1 cellular context compared by ENCODE assay signal in genomic region chr4:88814043-88814617, GRCh38.
TF ChIP-seq lines count a peak whose summit lies in the region.

No MANE protein-coding gene starts in this region.

TF ChIP-seq in WTC11, 78 proteins besides CTCF, POLR2A, EP300 and RAD21 (continued from another document):
- TF ChIP-seq, protein P1, sequence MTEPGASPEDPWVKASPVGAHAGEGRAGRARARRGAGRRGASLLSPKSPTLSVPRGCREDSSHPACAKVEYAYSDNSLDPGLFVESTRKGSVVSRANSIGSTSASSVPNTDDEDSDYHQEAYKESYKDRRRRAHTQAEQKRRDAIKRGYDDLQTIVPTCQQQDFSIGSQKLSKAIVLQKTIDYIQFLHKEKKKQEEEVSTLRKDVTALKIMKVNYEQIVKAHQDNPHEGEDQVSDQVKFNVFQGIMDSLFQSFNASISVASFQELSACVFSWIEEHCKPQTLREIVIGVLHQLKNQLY (CRISPR knock-in tag; IDR thresholded peaks at IDR 0.05): no peak
- TF ChIP-seq PRRX2 (CRISPR knock-in tag; IDR thresholded peaks at IDR 0.05) (no peak), ZNF232 (CRISPR knock-in tag; IDR thresholded peaks at IDR 0.05) (no peak), FOXK1 (CRISPR knock-in tag; IDR thresholded peaks at IDR 0.05) (no peak), ZNF138 (CRISPR knock-in tag; conservative IDR thresholded peaks at IDR 0.05) (no peak), ELF4 (CRISPR knock-in tag; IDR thresholded peaks at IDR 0.05; ENCODE audit: low read depth) (no peak)
- TF ChIP-seq, protein P2, sequence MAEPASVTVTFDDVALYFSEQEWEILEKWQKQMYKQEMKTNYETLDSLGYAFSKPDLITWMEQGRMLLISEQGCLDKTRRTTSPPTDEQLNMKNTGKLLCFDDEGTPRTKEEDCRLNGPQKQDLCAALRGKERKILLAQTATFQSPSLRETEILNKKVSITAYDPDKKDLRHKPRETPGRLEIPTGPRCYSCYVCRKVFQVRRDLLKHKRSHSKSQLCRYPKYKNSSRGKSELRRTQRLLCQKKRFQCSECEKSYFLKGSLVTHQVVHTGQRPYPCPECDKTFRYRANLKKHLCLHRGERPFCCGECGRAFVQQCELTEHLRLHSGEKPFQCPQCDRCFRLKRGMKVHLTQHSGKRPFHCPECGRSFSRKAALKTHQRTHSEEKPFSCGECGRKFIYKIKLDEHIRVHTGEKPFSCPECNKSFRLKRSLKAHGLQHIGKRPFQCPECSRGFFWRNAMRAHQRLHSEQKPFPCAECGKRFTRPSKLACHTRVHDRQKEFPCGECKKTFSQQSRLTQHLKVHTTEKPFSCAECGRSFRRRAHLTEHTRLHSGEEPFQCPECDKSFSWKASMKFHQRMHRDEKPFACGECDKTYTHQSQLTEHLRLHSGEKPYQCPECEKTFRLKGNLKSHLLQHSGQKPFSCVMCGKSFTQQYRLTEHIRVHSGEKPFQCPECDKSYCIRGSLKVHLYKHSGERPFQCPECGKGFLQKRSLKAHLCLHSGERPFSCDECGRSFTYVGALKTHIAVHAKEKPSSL (CRISPR knock-in tag; conservative IDR thresholded peaks at IDR 0.05): no peak
